Comparison of ENCODE assay signal across 9 cellular contexts in the genomic region with DNA sequence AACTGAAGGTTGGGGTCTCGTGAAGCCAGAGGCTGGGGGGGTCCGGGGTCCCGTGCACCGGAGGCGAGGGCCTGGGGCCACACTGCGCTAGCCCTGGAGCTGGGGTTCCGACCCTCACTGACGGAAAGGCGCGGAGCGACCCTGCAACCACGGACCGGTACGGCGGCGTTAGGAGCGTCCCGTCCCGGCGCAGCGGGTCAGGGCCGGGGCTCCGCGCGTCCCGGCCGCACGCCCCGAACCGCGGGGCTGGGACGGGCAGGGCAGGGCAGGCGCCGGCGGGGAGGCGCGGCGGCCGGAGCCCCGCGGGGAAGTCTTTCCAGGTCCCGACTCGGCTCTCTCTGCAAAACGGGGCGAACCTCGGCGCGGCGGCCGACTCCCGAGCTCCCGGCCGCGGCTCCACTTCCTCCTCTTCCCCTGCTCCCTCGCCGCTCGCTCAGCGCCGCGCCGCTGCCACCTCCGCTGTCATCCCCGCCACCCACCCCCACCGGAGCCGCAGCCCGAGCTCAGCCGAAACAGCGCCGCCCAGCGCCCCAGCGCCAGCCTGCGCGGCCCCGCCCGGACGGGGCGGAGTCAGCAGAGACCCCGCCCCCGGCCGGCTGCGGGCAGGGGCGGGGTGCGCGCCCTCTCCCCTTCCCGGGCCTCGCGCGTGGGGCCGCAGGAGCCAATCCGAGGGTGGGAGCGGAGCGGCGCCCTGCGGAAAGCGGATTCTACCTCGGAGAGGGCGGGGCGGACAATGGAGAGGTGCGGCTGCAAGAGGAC. TPM values are rescaled to one million over a fixed set of nuclear protein-coding genes. Genes with fewer than 3 reads are reported as not detected.
DNase-seq lines count a peak whose midpoint lies in the region; ATAC-seq lines count a peak whose summit lies in the region.
"Had no signal": no experiment of that assay in that cellular context is flagged by ENCODE, and none has a peak within 500 bp of the region (broad histone marks: within the 10 kb centered on the region; RNA-seq: fewer than 3 reads in every experiment).

A gene with protein sequence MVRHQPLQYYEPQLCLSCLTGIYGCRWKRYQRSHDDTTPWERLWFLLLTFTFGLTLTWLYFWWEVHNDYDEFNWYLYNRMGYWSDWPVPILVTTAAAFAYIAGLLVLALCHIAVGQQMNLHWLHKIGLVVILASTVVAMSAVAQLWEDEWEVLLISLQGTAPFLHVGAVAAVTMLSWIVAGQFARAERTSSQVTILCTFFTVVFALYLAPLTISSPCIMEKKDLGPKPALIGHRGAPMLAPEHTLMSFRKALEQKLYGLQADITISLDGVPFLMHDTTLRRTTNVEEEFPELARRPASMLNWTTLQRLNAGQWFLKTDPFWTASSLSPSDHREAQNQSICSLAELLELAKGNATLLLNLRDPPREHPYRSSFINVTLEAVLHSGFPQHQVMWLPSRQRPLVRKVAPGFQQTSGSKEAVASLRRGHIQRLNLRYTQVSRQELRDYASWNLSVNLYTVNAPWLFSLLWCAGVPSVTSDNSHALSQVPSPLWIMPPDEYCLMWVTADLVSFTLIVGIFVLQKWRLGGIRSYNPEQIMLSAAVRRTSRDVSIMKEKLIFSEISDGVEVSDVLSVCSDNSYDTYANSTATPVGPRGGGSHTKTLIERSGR (minus strand): TSS at position 509 of the 759 bp plus-strand sequence. CDS start 48,206 bp downstream, outside the sequence.

- 0% methylated on average over 99 of the region's 99 CpGs for WGBS in ectodermal cell, 2 experiments

- no peaks in the 10 kb centered on the region for H3K9me3 ChIP-seq in ectodermal cell (ENCODE audit: control insufficient read depth, low read length)

- ATAC-seq in GM19328 (IDR thresholded peaks at IDR 0.05; ENCODE audit: unreplicated experiment) (peak; percentile 66), HG03521 (IDR thresholded peaks at IDR 0.05; ENCODE audit: unreplicated experiment) (peak; percentile 70)

- DNase-seq in C1 segment of cervical spinal cord (lab: John Stamatoyannopoulos, UW) (peak in 13 of 14 donors; percentile 31 to 85 (median 66)), NCI-H748 (lab: John Stamatoyannopoulos, UW; ENCODE audit: unreplicated experiment) (peak; percentile 90), lung microvascular endothelial cell (ENCODE audit: low read depth in 2 of 2) (peak; percentile 78 to 87)
- DNase-seq in activated CD4-positive, alpha-beta T cell treated with anti-CD3 and anti-CD28 coated beads, Interleukin-2, amount 50 U/mL, for 48 hours: peak; percentile 87 to 91
- peak; percentile 69 to 74 (median 71) for DNase-seq in stimulated activated CD4-positive, alpha-beta T cell treated with anti-CD3 and anti-CD28 coated beads, TNF-alpha, amount 100 ng/mL, for 4 hours (ENCODE audit: low read depth in 3 of 3)

- peaks cover 13% of the 10 kb centered on the region for H3K4me1 ChIP-seq in ectodermal cell (ENCODE audit: control insufficient read depth, insufficient read depth, low read length)

- peaks cover 22% of the 10 kb centered on the region for H3K27me3 ChIP-seq in ectodermal cell (ENCODE audit: control insufficient read depth, insufficient read depth, low read length, poor library complexity, severe bottlenecking)

- no peaks in the 10 kb centered on the region for H3K36me3 ChIP-seq in ectodermal cell (ENCODE audit: control insufficient read depth, insufficient read depth, low read length)

- peak within 1 kb of the TSS; percentile 59 for H3K4me3 ChIP-seq in ectodermal cell (ENCODE audit: insufficient read depth, low read depth, low read length)

- H3K27ac ChIP-seq in ectodermal cell (ENCODE audit: insufficient read depth, low read depth, low read length, poor library complexity, severe bottlenecking): no peak within 1 kb of the TSS
- H3K27ac ChIP-seq: epithelial cell of prostate had no signal

RNA-seq across cellular contexts. Expression of the gene that starts here (rescaled TPM):
- 20.0 TPM for polyA plus RNA-seq in ectodermal cell (2013, experiment 1 of 4)
- 29.6 TPM for polyA plus RNA-seq in ectodermal cell (2013, experiment 2 of 4)
- polyA plus RNA-seq in ectodermal cell (2013, experiment 3 of 4): 17.2 TPM
- 18.5 TPM for polyA plus RNA-seq in ectodermal cell (2013, experiment 4 of 4)
- 14.2 and 15.9 TPM in 2 replicates for total RNA-seq in lung microvascular endothelial cell
